9 cellular contexts compared by ENCODE assay signal in the genomic region with DNA sequence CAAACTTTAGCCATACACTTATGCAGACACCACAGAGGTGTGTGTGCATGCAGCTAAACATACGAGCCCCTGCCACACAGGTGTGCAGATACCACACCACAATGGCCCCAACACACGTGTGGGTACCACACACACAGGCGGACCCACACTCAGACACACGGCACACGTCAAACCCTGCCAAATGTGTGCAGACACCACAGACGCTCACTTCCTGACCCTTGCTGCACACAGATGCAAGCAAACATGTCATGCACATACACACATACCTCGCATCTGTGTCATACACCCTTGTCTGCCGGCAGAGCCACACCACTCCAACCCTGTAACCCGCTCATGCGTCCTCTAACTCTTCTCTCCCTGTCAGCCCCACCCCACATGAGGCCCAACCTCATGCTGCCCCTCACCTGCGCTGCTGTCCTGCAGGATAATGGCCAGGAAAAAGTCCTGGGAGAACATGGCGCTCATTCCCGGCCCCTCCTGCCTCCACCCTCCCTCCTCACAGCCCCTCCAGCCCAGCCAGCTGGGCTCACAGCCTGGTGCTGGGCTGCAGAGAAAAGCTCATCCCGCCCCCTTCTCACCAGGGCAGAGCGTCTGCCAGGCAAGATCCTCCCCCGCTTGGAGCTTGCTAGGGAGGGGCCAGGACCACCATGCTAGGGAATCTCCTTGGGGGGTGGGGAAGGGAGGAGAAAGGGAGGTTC. TPM values are rescaled to one million over a fixed set of nuclear protein-coding genes. Genes with fewer than 3 reads are reported as not detected.
DNase-seq lines count a peak whose midpoint lies in the region; ATAC-seq, FAIRE-seq and TF ChIP-seq lines count a peak whose summit lies in the region.
"Had no signal": no experiment of that assay in that cellular context is flagged by ENCODE, and none has a peak within 500 bp of the region (broad histone marks: within the 10 kb centered on the region; RNA-seq: fewer than 3 reads in every experiment).

No MANE protein-coding gene starts in this region.

- POLR2A ChIA-PET in CD8-positive, alpha-beta memory T cell (lab: Charles Lee) = interaction anchor here (1.2 to 5.5 kb wide), 3 partner anchors 13 to 77 kb away, joined by 3 to 56 read pairs (median 9); partner anchors contain the start of genes APBB1 and SMPD1

- H3K4me3 Mint-ChIP-seq in CD8-positive, alpha-beta memory T cell = peak overlapping the region; percentile 53 to 94 (median 80)
- peak overlapping the region in 6 of 8 donors; percentile 49 to 92 (median 70) for H3K4me3 Mint-ChIP-seq in naive B cell
- H3K4me3 Mint-ChIP-seq in nephron progenitor cell = no peak overlapping the region

- no peak overlapping the region for H3K27ac ChIP-seq in CD8-positive, alpha-beta memory T cell (ENCODE audit: low read depth, low read length)
- H3K27ac ChIP-seq in brain microvascular endothelial cell (no peak overlapping the region), heart left ventricle (no peak overlapping the region), right lobe of liver (no peak overlapping the region)
- H3K27ac ChIP-seq: prostate gland had no signal

- peaks cover 14% of the 10 kb centered on the region for H3K36me3 ChIP-seq in CD8-positive, alpha-beta memory T cell (ENCODE audit: insufficient read depth, low read length)
- H3K36me3 ChIP-seq in brain microvascular endothelial cell (replicated peaks) (peaks cover 2% of the 10 kb centered on the region), heart left ventricle (peaks cover 0 to 54% (median 41%) of the 10 kb centered on the region in 9 donors), right lobe of liver (no peaks in the 10 kb centered on the region)
- H3K36me3 ChIP-seq: prostate gland had no signal

- H3K27me3 Mint-ChIP-seq in CD8-positive, alpha-beta memory T cell = peaks cover 0 to 4% of the 10 kb centered on the region in 2 donors
- H3K27me3 Mint-ChIP-seq in naive B cell (no peaks in the 10 kb centered on the region), nephron progenitor cell (ENCODE audit: low read depth, poor library complexity) (peaks cover 3% of the 10 kb centered on the region)

- FAIRE-seq in HTR-8/SVneo (lab: Jason Lieb, UNC) = peak; percentile 16

- ATAC-seq in naive B cell (ENCODE audit: low read depth in 2 of 2) = peak in 1 of 2 donors; percentile 14
- ATAC-seq in heart left ventricle = no peak
- ATAC-seq in right lobe of liver = no peak

- H3K36me3 Mint-ChIP-seq in CD8-positive, alpha-beta memory T cell = peaks cover 4 to 38% (median 14%) of the 10 kb centered on the region in 3 donors
- peaks cover 0 to 8% of the 10 kb centered on the region in 2 donors for H3K36me3 Mint-ChIP-seq in naive B cell
- H3K36me3 Mint-ChIP-seq in nephron progenitor cell (ENCODE audit: low read depth) = peaks cover 39% of the 10 kb centered on the region

- peak in 3 of 5 donors; percentile 27 to 71 (median 64) for DNase-seq in CD8-positive, alpha-beta memory T cell
- DNase-seq in HTR-8/SVneo (ENCODE audit: insufficient read length, low spot score) (no peak), brain microvascular endothelial cell (peak; percentile 18), naive B cell (no peak), heart left ventricle (no peak), right lobe of liver (no peak), nephron progenitor cell (no peak), NCI-H1436 (lab: John Stamatoyannopoulos, UW) (no peak)

- H3K9me3 ChIP-seq in CD8-positive, alpha-beta memory T cell (ENCODE audit: low read length) = no peaks in the 10 kb centered on the region
- H3K9me3 ChIP-seq in heart left ventricle = no peaks in the 10 kb centered on the region
- no peaks in the 10 kb centered on the region for H3K9me3 ChIP-seq in right lobe of liver
- H3K9me3 ChIP-seq: prostate gland had no signal

- CTCF ChIA-PET in CD8-positive, alpha-beta memory T cell (lab: Charles Lee) = interaction anchor here (1.0 to 8.2 kb wide), 7 partner anchors 9 to 77 kb away, joined by 3 to 100 read pairs (median 12); partner anchors contain the start of genes APBB1, ARFIP2 and TIMM10B

- H3K9me3 Mint-ChIP-seq in CD8-positive, alpha-beta memory T cell = peaks cover 0 to 3% (median 0%) of the 10 kb centered on the region in 5 donors
- H3K9me3 Mint-ChIP-seq in naive B cell = no peaks in the 10 kb centered on the region
- no peaks in the 10 kb centered on the region for H3K9me3 Mint-ChIP-seq in nephron progenitor cell

- intact Hi-C loops in heart left ventricle (cut with DNase I) (no loop called here), right lobe of liver (cut with DNase I) (no loop called here)

- peak overlapping the region; percentile 66 for H3K4me3 ChIP-seq in CD8-positive, alpha-beta memory T cell (ENCODE audit: low read length)
- H3K4me3 ChIP-seq in brain microvascular endothelial cell (ENCODE audit: low read depth, low read length) = no peak overlapping the region
- no peak overlapping the region for H3K4me3 ChIP-seq in heart left ventricle
- no peak overlapping the region for H3K4me3 ChIP-seq in right lobe of liver
- H3K4me3 ChIP-seq: prostate gland had no signal

- TF ChIP-seq CTCF in brain microvascular endothelial cell (IDR thresholded peaks at IDR 0.05; ENCODE audit: low read depth, low read length, missing control alignments) (no peak), heart left ventricle (IDR thresholded peaks at IDR 0.05) (no peak), right lobe of liver (IDR thresholded peaks at IDR 0.05) (no peak), nephron progenitor cell (IDR thresholded peaks at IDR 0.05) (no peak)

- 77 to 83% (median 82%) methylated on average over 16 of the region's 16 CpGs for WGBS in heart left ventricle, 4 donors
- 74% methylated on average over 12 of the region's 16 CpGs for WGBS in right lobe of liver (ENCODE audit: insufficient coverage, low coverage, low lambda C conversion rate, missing lambda C conversion rate)

- peaks cover 96% of the 10 kb centered on the region for H3K4me1 ChIP-seq in CD8-positive, alpha-beta memory T cell (ENCODE audit: insufficient read depth, low read length)
- peaks cover 0 to 18% (median 0%) of the 10 kb centered on the region in 12 donors for H3K4me1 ChIP-seq in heart left ventricle
- no peaks in the 10 kb centered on the region for H3K4me1 ChIP-seq in right lobe of liver
- H3K4me1 ChIP-seq: prostate gland had no signal

- no peaks in the 10 kb centered on the region for H3K27me3 ChIP-seq in CD8-positive, alpha-beta memory T cell (ENCODE audit: insufficient read depth, low read length, poor library complexity, severe bottlenecking)
- no peaks in the 10 kb centered on the region for H3K27me3 ChIP-seq in brain microvascular endothelial cell (replicated peaks)
- no peaks in the 10 kb centered on the region for H3K27me3 ChIP-seq in heart left ventricle
- no peaks in the 10 kb centered on the region for H3K27me3 ChIP-seq in right lobe of liver

- peaks cover 78 to 90% (median 87%) of the 10 kb centered on the region in 3 donors for H3K4me1 Mint-ChIP-seq in CD8-positive, alpha-beta memory T cell
- H3K4me1 Mint-ChIP-seq in naive B cell (peaks cover 60 to 72% (median 66%) of the 10 kb centered on the region in 3 donors), nephron progenitor cell (peaks cover 34% of the 10 kb centered on the region)

- H3K27ac Mint-ChIP-seq in CD8-positive, alpha-beta memory T cell = peak overlapping the region; percentile 90 to 99 (median 96)
- H3K27ac Mint-ChIP-seq in naive B cell (peak overlapping the region; percentile 63 to 91 (median 78)), nephron progenitor cell (no peak overlapping the region)

- in situ Hi-C loops in brain microvascular endothelial cell (cut with HindIII; ENCODE audit: low pct_ligation_motif_present, low sequenced_read_pairs) = no loop called here

- TF ChIP-seq POLR2A in heart left ventricle (IDR thresholded peaks at IDR 0.05) (no peak), right lobe of liver (IDR thresholded peaks at IDR 0.05) (no peak)

RNA-seq across cellular contexts. Expression of gene SMPD1, which starts 14.2 kb away (rescaled TPM):
- total RNA-seq in CD8-positive, alpha-beta memory T cell = 10 to 100 TPM; 30.4 to 30.9 TPM
- 17.3 TPM for polyA plus RNA-seq in CD8-positive, alpha-beta memory T cell
- 10 to 100 TPM in 3 of 6 donors, 1 to 10 TPM in 3; 6.9 to 14.2 (median 9.9) TPM for polyA plus RNA-seq in naive B cell (ENCODE audit: low read depth in 6 of 6)
- total RNA-seq in heart left ventricle = 10 to 100 TPM; 53.8 to 92.3 (median 67.8) TPM
- polyA plus RNA-seq in heart left ventricle = 10 to 100 TPM; 56.2 to 64.9 TPM
- total RNA-seq in right lobe of liver = 10 to 100 TPM; 45.3 to 77.9 (median 57.3) TPM

RNA-seq across cellular contexts. Expression of gene APBB1, which starts 14.4 kb away (rescaled TPM):
- 10 to 100 TPM; 41.7 to 43.6 TPM for total RNA-seq in CD8-positive, alpha-beta memory T cell
- polyA plus RNA-seq in CD8-positive, alpha-beta memory T cell = 80.2 TPM
- polyA plus RNA-seq in naive B cell (ENCODE audit: low read depth in 6 of 6) = 10 to 100 TPM in 5 of 6 donors, 1 to 10 TPM in 1; 9.4 to 40.0 (median 28.0) TPM
- 100 to 1,000 TPM in 2 of 9 donors, 10 to 100 TPM in 7; 50.3 to 101 (median 83.5) TPM for total RNA-seq in heart left ventricle
- polyA plus RNA-seq in heart left ventricle = 100 to 1,000 TPM in 1 of 2 donors, 10 to 100 TPM in 1; 69.5 to 103 TPM
- 1 to 10 TPM; 3.3 to 5.6 (median 3.8) TPM for total RNA-seq in right lobe of liver

RNA-seq across cellular contexts. Expression of gene HPX, which starts 36.3 kb away (rescaled TPM):
- total RNA-seq in CD8-positive, alpha-beta memory T cell = under 1 TPM in 1 of 2 experiments, not detected in 1; 0.27 TPM
- polyA plus RNA-seq in CD8-positive, alpha-beta memory T cell = not detected
- polyA plus RNA-seq in naive B cell (ENCODE audit: low read depth in 6 of 6) = under 1 TPM in 2 of 6 donors, not detected in 4; 0.19 to 0.95 TPM
- total RNA-seq in heart left ventricle = 1 to 10 TPM in 1 of 9 donors, under 1 TPM in 3, not detected in 5; 0.17 to 1.5 (median 0.35) TPM
- under 1 TPM; 0.33 to 0.46 TPM for polyA plus RNA-seq in heart left ventricle
- 1,000 to 10,000 TPM; 3,555 to 5,250 (median 4,456) TPM for total RNA-seq in right lobe of liver

Comparison
In these comparisons a context has a peak if more than half of its experiments do, and no peak if none do; other contexts are left out.
1. DNase-seq: peak in CD8-positive, alpha-beta memory T cell (3 of 5) and brain microvascular endothelial cell (single experiment); none in HTR-8/SVneo (single experiment), naive B cell (single experiment), heart left ventricle (0 of 5), right lobe of liver (0 of 3), nephron progenitor cell (single experiment) and NCI-H1436 (single experiment).
2. RNA of gene APBB1, which starts 14.4 kb away (total RNA-seq): 50.3 to 101 TPM in heart left ventricle and 41.7 to 43.6 TPM in CD8-positive, alpha-beta memory T cell; 3.3 to 5.6 TPM in right lobe of liver; every median in the first group is over 4 times any median in the second.
3. RNA of gene HPX, which starts 36.3 kb away (total RNA-seq): 3,555 to 5,250 TPM in right lobe of liver; 0.17 to 1.5 TPM in heart left ventricle and 0.27 TPM in CD8-positive, alpha-beta memory T cell; every median in the first group is over 1,000 times any median in the second.